ENCODE assay signal across 2 cellular contexts in the genomic region with DNA sequence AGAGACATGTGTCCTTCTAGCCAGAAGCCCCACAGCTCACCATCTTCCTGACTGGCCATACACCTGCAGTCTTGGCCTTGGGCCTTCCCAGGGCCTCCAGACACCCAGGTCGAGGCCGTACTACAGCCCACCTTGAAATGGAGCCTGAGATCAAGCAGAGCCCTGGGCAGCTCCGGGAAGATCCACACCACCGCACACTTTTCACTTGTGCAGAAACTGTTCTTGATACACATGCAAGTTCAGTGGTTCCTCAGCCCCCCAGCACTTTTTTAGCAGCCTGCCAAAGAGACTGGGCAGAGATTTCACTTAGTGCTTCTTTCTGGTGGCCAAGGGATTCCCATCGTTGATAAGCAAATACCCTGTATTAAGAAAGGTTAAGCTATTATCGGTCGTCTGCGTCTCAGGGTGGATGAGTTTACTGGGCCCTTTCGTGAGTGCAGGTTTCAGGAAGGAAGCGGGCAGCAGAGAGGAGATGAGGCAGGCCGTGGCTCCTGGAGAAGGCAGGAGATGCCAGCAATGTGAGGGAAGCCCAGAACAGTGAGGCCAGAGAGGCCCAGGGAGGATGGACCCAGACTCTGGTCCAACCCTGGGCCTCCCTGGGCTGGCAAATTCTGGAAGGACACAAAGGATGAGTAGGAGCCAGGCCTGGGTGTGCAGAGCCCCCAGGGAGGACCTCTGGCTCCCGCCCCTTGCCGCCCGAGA.
TF ChIP-seq lines count a peak whose summit lies in the region.

No MANE protein-coding gene starts in this region.

TF ChIP-seq in SK-N-SH, 30 proteins besides CTCF, POLR2A, EP300 and RAD21:
- no peak for TF ChIP-seq IRF3 (IDR thresholded peaks at IDR 0.05; ENCODE audit: low read depth, low read length)
- TF ChIP-seq ELF1 (IDR thresholded peaks at IDR 0.05), result no peak
- no peak for TF ChIP-seq NFIC (IDR thresholded peaks at IDR 0.05; ENCODE audit: borderline replicate concordance)
- TF ChIP-seq, protein P1, sequence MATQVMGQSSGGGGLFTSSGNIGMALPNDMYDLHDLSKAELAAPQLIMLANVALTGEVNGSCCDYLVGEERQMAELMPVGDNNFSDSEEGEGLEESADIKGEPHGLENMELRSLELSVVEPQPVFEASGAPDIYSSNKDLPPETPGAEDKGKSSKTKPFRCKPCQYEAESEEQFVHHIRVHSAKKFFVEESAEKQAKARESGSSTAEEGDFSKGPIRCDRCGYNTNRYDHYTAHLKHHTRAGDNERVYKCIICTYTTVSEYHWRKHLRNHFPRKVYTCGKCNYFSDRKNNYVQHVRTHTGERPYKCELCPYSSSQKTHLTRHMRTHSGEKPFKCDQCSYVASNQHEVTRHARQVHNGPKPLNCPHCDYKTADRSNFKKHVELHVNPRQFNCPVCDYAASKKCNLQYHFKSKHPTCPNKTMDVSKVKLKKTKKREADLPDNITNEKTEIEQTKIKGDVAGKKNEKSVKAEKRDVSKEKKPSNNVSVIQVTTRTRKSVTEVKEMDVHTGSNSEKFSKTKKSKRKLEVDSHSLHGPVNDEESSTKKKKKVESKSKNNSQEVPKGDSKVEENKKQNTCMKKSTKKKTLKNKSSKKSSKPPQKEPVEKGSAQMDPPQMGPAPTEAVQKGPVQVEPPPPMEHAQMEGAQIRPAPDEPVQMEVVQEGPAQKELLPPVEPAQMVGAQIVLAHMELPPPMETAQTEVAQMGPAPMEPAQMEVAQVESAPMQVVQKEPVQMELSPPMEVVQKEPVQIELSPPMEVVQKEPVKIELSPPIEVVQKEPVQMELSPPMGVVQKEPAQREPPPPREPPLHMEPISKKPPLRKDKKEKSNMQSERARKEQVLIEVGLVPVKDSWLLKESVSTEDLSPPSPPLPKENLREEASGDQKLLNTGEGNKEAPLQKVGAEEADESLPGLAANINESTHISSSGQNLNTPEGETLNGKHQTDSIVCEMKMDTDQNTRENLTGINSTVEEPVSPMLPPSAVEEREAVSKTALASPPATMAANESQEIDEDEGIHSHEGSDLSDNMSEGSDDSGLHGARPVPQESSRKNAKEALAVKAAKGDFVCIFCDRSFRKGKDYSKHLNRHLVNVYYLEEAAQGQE (IDR thresholded peaks at IDR 0.05; ENCODE audit: low read depth, low read length), result no peak
- TF ChIP-seq MXI1 (IDR thresholded peaks at IDR 0.05; ENCODE audit: low read depth, low read length), result no peak

TF ChIP-seq in SK-N-SH treated with all-trans-retinoic acid at 6 μM for 48 hours, 23 proteins besides CTCF, POLR2A, EP300 and RAD21 (continued from another document):
- TF ChIP-seq CSRNP3 (CRISPR knock-in tag; IDR thresholded peaks at IDR 0.05) (no peak), ESRRG (CRISPR knock-in tag; IDR thresholded peaks at IDR 0.05) (no peak)
